In the genomic region with DNA sequence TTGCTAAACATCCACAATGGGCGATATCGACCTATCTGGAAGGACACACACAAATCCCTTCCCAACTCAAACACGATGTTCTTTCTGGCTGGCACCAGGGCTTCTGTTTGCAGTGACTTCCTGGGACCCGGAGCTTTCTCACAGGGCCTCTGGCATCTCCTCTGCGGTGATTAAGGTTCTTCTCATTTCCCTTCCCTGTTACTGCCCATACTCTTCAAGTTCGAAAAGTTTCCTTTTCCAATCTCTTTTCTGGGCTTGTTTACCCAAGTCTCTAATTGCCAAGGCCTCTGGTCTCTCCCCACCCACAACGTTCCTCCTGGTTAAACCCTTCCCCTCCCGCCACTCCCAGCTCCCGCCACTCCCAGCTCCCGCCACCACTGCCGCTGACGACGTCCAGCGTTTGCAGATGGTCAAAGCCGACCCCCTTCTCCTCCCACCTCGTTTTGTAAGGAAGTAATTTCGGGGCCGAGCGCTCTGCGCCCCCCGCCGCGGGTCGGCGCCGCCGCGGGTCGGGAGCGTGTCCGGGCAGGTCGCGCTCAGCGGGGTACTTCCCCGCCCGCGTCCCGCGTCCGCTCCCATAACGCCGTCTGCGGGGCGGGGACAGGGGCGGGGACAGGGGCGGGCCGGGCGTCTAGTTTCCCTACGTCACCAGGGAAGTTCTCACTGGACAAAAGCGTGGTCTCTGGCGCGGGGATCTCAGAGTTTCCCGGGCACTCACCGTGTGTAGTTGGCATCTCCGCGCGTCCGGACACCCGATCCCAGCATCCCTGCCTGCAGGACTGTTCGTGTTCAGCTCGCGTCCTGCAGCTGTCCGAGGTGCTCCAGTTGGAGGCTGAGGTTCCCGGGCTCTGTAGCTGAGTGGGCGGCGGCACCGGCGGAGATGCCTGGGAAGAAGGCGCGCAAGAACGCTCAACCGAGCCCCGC, we compare ENCODE assay signal across 8 cellular contexts. TPM values are rescaled to one million over a fixed set of nuclear protein-coding genes. Genes with fewer than 3 reads are reported as not detected.
DNase-seq lines count a peak whose midpoint lies in the region; ATAC-seq and TF ChIP-seq lines count a peak whose summit lies in the region.

A gene (plus strand): TSS at position 699 of the 924 bp plus-strand sequence. CDS start 182 bp downstream, at position 881.

- TF ChIP-seq POLR2A in lower leg skin (IDR thresholded peaks at IDR 0.05): no peak

- ATAC-seq in GM19397 (IDR thresholded peaks at IDR 0.05; ENCODE audit: unreplicated experiment) (peak; percentile 72), HG03558 (IDR thresholded peaks at IDR 0.05; ENCODE audit: extremely low read depth, unreplicated experiment) (peak; percentile 35)

- DNase-seq in NCI-H748 treated with DMSO at 0.1 percent for 48 hours (lab: John Stamatoyannopoulos, UW): peak; percentile 97
- peak; percentile 78 for DNase-seq in activated CD4-positive, alpha-beta T cell treated with anti-CD3 and anti-CD28 coated beads, Interleukin-2, amount 50 U/mL, for 1 hour
- DNase-seq in dermis microvascular lymphatic vessel endothelial cell (ENCODE audit: low read depth in 2 of 2): peak; percentile 86 to 93
- peak; percentile 83 to 97 for DNase-seq in lower leg skin (ENCODE audit: low spot score in 2 of 2)
- peak; percentile 55 to 84 (median 65) for DNase-seq in stimulated activated CD4-positive, alpha-beta T cell treated with anti-CD3 and anti-CD28 coated beads, TNF-alpha, amount 100 ng/mL, for 1 hour (ENCODE audit: low read depth in 3 of 3, low spot score in 1 of 3)

- no peak for TF ChIP-seq CTCF in C4-2B (conservative IDR thresholded peaks at IDR 0.05)
- TF ChIP-seq CTCF in lower leg skin (IDR thresholded peaks at IDR 0.05): no peak

- intact Hi-C loops in lower leg skin (cut with DNase I; ENCODE audit: low total_unique reads): no loop called here

- 1% methylated on average over 47 to 54 of the region's 73 CpGs for WGBS in lower leg skin, 2 donors

- peak within 1 kb of the TSS; percentile 78 for H3K27ac ChIP-seq in C4-2B

- H3K4me3 ChIP-seq in lower leg skin (ENCODE audit: low read depth, poor library complexity, severe bottlenecking): peak within 1 kb of the TSS; percentile 58

RNA-seq across cellular contexts. Expression of the gene that starts here (rescaled TPM):
- total RNA-seq in dermis microvascular lymphatic vessel endothelial cell: 20.9 and 38.1 TPM in 2 replicates
- 10 to 100 TPM; 11.8 to 34.3 (median 20.8) TPM for total RNA-seq in lower leg skin

Comparison
In these comparisons a context has a peak if more than half of its experiments do, and no peak if none do; other contexts are left out.
1. Peak in every context shown above with its lines: DNase-seq, ATAC-seq, H3K4me3 ChIP-seq and H3K27ac ChIP-seq.